1 cellular context compared by ENCODE assay signal in genomic region chr1:113903496-113904291, GRCh38.
TF ChIP-seq lines count a peak whose summit lies in the region.

No MANE protein-coding gene starts in this region.

TF ChIP-seq in K562, 482 proteins besides CTCF, POLR2A, EP300 and RAD21 (continued from another document):
- TF ChIP-seq ZNF407 (IDR thresholded peaks at IDR 0.05; ENCODE audit: low read depth) = no peak
